Comparison of ENCODE assay signal across 1 cellular context in genomic region chr2:134980639-134981038, GRCh38.
TF ChIP-seq lines count a peak whose summit lies in the region.

No MANE protein-coding gene starts in this region.

TF ChIP-seq in SK-N-SH, 30 proteins besides CTCF, POLR2A, EP300 and RAD21 (continued from another document):
- TF ChIP-seq REST (IDR thresholded peaks at IDR 0.05; ENCODE audit: low read depth, low read length) (no peak), RCOR1 (IDR thresholded peaks at IDR 0.05; ENCODE audit: low read length) (no peak), YY1 (IDR thresholded peaks at IDR 0.05; ENCODE audit: low read depth) (no peak), FOSL2 (IDR thresholded peaks at IDR 0.05; ENCODE audit: borderline replicate concordance, low read depth) (no peak), GATA2 (CRISPR knock-in tag; IDR thresholded peaks at IDR 0.05) (no peak)
TF ChIP-seq in SK-N-SH: peak in this region for 0.
